In the genomic region with DNA sequence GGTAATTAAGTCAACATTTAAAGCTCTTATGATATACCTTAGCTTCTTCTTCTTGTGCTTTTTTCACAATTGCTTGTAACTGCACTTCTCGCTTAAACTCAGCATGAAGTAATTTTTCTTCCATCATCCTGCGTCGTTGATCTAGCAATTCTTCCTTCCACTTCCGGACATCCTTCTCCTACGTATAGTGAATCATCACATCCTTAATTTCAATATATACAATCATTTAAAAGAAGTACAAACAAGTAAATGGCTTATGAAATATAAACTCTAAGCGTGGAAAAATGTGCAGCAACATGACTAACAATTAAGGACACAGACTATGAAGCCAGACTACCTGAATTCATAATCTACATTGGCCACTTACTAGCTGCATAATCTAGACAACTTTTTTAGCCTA, we compare ENCODE assay signal across 2 cellular contexts.
TF ChIP-seq lines count a peak whose summit lies in the region.

No MANE protein-coding gene starts in this region.

TF ChIP-seq in IMR-90, 13 proteins besides CTCF, POLR2A, EP300 and RAD21 (continued from another document):
- TF ChIP-seq MAZ (IDR thresholded peaks at IDR 0.05; ENCODE audit: borderline replicate concordance, low read depth, low read length), result no peak
- TF ChIP-seq FOS (IDR thresholded peaks at IDR 0.05; ENCODE audit: low read depth, low read length), result no peak
- TF ChIP-seq MAFK (IDR thresholded peaks at IDR 0.05; ENCODE audit: low read depth, low read length), result no peak
- TF ChIP-seq, protein P1, sequence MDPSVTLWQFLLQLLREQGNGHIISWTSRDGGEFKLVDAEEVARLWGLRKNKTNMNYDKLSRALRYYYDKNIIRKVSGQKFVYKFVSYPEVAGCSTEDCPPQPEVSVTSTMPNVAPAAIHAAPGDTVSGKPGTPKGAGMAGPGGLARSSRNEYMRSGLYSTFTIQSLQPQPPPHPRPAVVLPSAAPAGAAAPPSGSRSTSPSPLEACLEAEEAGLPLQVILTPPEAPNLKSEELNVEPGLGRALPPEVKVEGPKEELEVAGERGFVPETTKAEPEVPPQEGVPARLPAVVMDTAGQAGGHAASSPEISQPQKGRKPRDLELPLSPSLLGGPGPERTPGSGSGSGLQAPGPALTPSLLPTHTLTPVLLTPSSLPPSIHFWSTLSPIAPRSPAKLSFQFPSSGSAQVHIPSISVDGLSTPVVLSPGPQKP (IDR thresholded peaks at IDR 0.05; ENCODE audit: borderline replicate concordance, low read depth, low read length), result no peak
- TF ChIP-seq CEBPB (IDR thresholded peaks at IDR 0.05; ENCODE audit: low read depth, low read length), result no peak
- no peak for TF ChIP-seq CHD1 (IDR thresholded peaks at IDR 0.05; ENCODE audit: low read depth, low read length)
- TF ChIP-seq RCOR1 (IDR thresholded peaks at IDR 0.05; ENCODE audit: insufficient replicate concordance, low read length), result no peak
- TF ChIP-seq BHLHE40 (IDR thresholded peaks at IDR 0.05; ENCODE audit: low read depth, low read length), result no peak
- TF ChIP-seq MXI1 (IDR thresholded peaks at IDR 0.05; ENCODE audit: borderline replicate concordance, low read depth, low read length), result no peak
- TF ChIP-seq NFE2L2 (IDR thresholded peaks at IDR 0.05; ENCODE audit: low read depth, low read length), result no peak
- TF ChIP-seq, protein P2, sequence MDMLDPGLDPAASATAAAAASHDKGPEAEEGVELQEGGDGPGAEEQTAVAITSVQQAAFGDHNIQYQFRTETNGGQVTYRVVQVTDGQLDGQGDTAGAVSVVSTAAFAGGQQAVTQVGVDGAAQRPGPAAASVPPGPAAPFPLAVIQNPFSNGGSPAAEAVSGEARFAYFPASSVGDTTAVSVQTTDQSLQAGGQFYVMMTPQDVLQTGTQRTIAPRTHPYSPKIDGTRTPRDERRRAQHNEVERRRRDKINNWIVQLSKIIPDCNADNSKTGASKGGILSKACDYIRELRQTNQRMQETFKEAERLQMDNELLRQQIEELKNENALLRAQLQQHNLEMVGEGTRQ (IDR thresholded peaks at IDR 0.05; ENCODE audit: low read depth, low read length), result no peak
- no peak for TF ChIP-seq RFX5 (IDR thresholded peaks at IDR 0.05; ENCODE audit: low read depth, low read length)

TF ChIP-seq in endothelial cell of umbilical vein, 7 proteins besides CTCF, POLR2A, EP300 and RAD21 (continued from another document):
- no peak for TF ChIP-seq MYC (IDR thresholded peaks at IDR 0.05; ENCODE audit: low read depth, low read length)
TF ChIP-seq in endothelial cell of umbilical vein: peak in this region for 0.
